1 cellular context compared by ENCODE assay signal in the genomic region with DNA sequence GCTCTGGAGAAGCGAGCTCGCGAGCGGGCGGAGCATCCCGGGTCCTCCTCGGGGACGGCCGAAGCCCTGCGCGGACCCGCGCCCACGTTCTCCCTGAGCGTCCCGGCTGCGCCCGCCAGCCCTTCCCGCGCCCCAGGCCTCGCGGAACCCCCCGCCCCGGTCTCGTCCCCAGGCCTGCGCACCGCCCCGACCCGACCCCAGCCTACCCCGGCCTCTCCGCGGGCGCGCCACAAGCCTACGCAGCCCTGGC.
TF ChIP-seq lines count a peak whose summit lies in the region.

No MANE protein-coding gene starts in this region.

TF ChIP-seq in GM23338, 12 proteins besides CTCF, POLR2A, EP300 and RAD21 (continued from another document):
- TF ChIP-seq, protein P1, sequence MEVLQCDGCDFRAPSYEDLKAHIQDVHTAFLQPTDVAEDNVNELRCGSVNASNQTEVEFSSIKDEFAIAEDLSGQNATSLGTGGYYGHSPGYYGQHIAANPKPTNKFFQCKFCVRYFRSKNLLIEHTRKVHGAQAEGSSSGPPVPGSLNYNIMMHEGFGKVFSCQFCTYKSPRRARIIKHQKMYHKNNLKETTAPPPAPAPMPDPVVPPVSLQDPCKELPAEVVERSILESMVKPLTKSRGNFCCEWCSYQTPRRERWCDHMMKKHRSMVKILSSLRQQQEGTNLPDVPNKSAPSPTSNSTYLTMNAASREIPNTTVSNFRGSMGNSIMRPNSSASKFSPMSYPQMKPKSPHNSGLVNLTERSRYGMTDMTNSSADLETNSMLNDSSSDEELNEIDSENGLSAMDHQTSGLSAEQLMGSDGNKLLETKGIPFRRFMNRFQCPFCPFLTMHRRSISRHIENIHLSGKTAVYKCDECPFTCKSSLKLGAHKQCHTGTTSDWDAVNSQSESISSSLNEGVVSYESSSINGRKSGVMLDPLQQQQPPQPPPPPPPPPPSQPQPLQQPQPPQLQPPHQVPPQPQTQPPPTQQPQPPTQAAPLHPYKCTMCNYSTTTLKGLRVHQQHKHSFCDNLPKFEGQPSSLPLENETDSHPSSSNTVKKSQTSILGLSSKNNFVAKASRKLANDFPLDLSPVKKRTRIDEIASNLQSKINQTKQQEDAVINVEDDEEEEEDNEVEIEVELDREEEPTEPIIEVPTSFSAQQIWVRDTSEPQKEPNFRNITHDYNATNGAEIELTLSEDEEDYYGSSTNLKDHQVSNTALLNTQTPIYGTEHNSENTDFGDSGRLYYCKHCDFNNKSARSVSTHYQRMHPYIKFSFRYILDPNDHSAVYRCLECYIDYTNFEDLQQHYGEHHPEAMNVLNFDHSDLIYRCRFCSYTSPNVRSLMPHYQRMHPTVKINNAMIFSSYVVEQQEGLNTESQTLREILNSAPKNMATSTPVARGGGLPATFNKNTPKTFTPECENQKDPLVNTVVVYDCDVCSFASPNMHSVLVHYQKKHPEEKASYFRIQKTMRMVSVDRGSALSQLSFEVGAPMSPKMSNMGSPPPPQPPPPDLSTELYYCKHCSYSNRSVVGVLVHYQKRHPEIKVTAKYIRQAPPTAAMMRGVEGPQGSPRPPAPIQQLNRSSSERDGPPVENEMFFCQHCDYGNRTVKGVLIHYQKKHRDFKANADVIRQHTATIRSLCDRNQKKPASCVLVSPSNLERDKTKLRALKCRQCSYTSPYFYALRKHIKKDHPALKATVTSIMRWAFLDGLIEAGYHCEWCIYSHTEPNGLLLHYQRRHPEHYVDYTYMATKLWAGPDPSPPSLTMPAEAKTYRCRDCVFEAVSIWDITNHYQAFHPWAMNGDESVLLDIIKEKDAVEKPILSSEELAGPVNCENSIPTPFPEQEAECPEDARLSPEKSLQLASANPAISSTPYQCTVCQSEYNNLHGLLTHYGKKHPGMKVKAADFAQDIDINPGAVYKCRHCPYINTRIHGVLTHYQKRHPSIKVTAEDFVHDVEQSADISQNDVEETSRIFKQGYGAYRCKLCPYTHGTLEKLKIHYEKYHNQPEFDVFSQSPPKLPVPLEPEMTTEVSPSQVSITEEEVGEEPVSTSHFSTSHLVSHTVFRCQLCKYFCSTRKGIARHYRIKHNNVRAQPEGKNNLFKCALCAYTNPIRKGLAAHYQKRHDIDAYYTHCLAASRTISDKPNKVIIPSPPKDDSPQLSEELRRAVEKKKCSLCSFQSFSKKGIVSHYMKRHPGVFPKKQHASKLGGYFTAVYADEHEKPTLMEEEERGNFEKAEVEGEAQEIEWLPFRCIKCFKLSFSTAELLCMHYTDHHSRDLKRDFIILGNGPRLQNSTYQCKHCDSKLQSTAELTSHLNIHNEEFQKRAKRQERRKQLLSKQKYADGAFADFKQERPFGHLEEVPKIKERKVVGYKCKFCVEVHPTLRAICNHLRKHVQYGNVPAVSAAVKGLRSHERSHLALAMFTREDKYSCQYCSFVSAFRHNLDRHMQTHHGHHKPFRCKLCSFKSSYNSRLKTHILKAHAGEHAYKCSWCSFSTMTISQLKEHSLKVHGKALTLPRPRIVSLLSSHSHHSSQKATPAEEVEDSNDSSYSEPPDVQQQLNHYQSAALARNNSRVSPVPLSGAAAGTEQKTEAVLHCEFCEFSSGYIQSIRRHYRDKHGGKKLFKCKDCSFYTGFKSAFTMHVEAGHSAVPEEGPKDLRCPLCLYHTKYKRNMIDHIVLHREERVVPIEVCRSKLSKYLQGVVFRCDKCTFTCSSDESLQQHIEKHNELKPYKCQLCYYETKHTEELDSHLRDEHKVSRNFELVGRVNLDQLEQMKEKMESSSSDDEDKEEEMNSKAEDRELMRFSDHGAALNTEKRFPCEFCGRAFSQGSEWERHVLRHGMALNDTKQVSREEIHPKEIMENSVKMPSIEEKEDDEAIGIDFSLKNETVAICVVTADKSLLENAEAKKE (CRISPR knock-in tag; IDR thresholded peaks at IDR 0.05), result no peak
- TF ChIP-seq ZNF114 (CRISPR knock-in tag; IDR thresholded peaks at IDR 0.05), result no peak
- TF ChIP-seq, protein P2, sequence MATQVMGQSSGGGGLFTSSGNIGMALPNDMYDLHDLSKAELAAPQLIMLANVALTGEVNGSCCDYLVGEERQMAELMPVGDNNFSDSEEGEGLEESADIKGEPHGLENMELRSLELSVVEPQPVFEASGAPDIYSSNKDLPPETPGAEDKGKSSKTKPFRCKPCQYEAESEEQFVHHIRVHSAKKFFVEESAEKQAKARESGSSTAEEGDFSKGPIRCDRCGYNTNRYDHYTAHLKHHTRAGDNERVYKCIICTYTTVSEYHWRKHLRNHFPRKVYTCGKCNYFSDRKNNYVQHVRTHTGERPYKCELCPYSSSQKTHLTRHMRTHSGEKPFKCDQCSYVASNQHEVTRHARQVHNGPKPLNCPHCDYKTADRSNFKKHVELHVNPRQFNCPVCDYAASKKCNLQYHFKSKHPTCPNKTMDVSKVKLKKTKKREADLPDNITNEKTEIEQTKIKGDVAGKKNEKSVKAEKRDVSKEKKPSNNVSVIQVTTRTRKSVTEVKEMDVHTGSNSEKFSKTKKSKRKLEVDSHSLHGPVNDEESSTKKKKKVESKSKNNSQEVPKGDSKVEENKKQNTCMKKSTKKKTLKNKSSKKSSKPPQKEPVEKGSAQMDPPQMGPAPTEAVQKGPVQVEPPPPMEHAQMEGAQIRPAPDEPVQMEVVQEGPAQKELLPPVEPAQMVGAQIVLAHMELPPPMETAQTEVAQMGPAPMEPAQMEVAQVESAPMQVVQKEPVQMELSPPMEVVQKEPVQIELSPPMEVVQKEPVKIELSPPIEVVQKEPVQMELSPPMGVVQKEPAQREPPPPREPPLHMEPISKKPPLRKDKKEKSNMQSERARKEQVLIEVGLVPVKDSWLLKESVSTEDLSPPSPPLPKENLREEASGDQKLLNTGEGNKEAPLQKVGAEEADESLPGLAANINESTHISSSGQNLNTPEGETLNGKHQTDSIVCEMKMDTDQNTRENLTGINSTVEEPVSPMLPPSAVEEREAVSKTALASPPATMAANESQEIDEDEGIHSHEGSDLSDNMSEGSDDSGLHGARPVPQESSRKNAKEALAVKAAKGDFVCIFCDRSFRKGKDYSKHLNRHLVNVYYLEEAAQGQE (IDR thresholded peaks at IDR 0.05; ENCODE audit: unreplicated experiment), result no peak
- TF ChIP-seq NANOG (IDR thresholded peaks at IDR 0.05; ENCODE audit: borderline replicate concordance), result no peak
TF ChIP-seq in GM23338: peak in this region for 0.
